ENCODE assay signal across 24 cellular contexts in genomic region chr2:101486258-101486701, GRCh38. TPM values are rescaled to one million over a fixed set of nuclear protein-coding genes. Genes with fewer than 3 reads are reported as not detected.
A peak's percentile ranks its signal among the peaks of the same experiment; 100 is the strongest.
DNase-seq lines count a peak whose midpoint lies in the region; ATAC-seq, FAIRE-seq and TF ChIP-seq lines count a peak whose summit lies in the region.
"Had no signal": no experiment of that assay in that cellular context is flagged by ENCODE, and none has a peak within 500 bp of the region (broad histone marks: within the 10 kb centered on the region; RNA-seq: fewer than 3 reads in every experiment).

No MANE protein-coding gene starts in this region.

- POLR2A ChIA-PET in HepG2 (lab: Yijun Ruan, JAX) = no interaction called here
- POLR2A ChIA-PET in T-cell (lab: Charles Lee) = interaction anchor here in 1 of 2 donors (0.6 kb wide), 1 partner anchor 170 kb away, joined by 3 read pairs; no protein-coding TSS in a partner anchor
- POLR2A ChIA-PET in H1 (lab: Charles Lee; ENCODE audit: partially characterized antibody) = no interaction called here

- no peak overlapping the region for H3K23ac ChIP-seq in H1 (ENCODE audit: insufficient read length)

- no peak overlapping the region for H2BK20ac ChIP-seq in H1 (ENCODE audit: low read length)

- H3K79me1 ChIP-seq in H1 (ENCODE audit: low read depth, low read length) = no peaks in the 10 kb centered on the region

- H4K91ac ChIP-seq in H1 (replicated peaks; ENCODE audit: insufficient read length, low read length) = no peak overlapping the region

- H3K27me3 ChIP-seq in liver (ENCODE audit: control insufficient read depth in 4 of 4, insufficient read depth in 4 of 4, low read length in 3 of 4) (no peaks in the 10 kb centered on the region), HepG2 (ENCODE audit: control insufficient read depth in 1 of 2, insufficient read depth in 2 of 2, low read length in 2 of 2) (peaks cover 2 to 28% of the 10 kb centered on the region in 2 experiments; a peak in 4 of 5 replicates), H1 (replicated peaks in 1 of 4; ENCODE audit: control insufficient read depth in 3 of 4, extremely low read depth in 1 of 4, insufficient read depth in 3 of 4, low read length in 3 of 4) (no peaks in the 10 kb centered on the region)
- H3K27me3 ChIP-seq: ascending aorta, esophagus muscularis mucosa, neutrophil, transverse colon had no signal

- TF ChIP-seq RAD21 in liver (IDR thresholded peaks at IDR 0.05) = no peak
- no peak for TF ChIP-seq RAD21 in HepG2 (CRISPR knock-in tag; IDR thresholded peaks at IDR 0.05)
- TF ChIP-seq RAD21 in H1 (IDR thresholded peaks at IDR 0.05 in 1 of 2, conservative IDR thresholded peaks at IDR 0.05 in 1 of 2; ENCODE audit: low read depth in 2 of 2, low read length in 2 of 2) = no peak

- no peaks in the 10 kb centered on the region for H3K36me3 ChIP-seq in liver (ENCODE audit: control insufficient read depth in 4 of 4, insufficient read depth in 3 of 4, low read depth in 1 of 4, low read length in 3 of 4)
- no peaks in the 10 kb centered on the region for H3K36me3 ChIP-seq in HepG2 (replicated peaks in 1 of 2; ENCODE audit: control insufficient read depth in 1 of 2, insufficient read depth in 2 of 2, low read length in 2 of 2)
- H3K36me3 ChIP-seq in H1 (ENCODE audit: control insufficient read depth in 2 of 4, insufficient read depth in 4 of 4, low read length in 3 of 4) = no peaks in the 10 kb centered on the region
- H3K36me3 ChIP-seq: ascending aorta, esophagus muscularis mucosa, neutrophil, transverse colon had no signal

- H3K9me3 Mint-ChIP-seq in T-cell (peaks cover 0 to 7% (median 0%) of the 10 kb centered on the region in 3 donors), type B pancreatic cell (no peaks in the 10 kb centered on the region)
- H3K9me3 Mint-ChIP-seq: central memory CD8-positive, alpha-beta T cell had no signal

- H3K79me2 ChIP-seq in HepG2 (ENCODE audit: insufficient read depth, low read length) (no peaks in the 10 kb centered on the region), H1 (ENCODE audit: control insufficient read depth in 1 of 2, insufficient read depth in 2 of 2, low read length in 2 of 2) (no peaks in the 10 kb centered on the region)

- no peak overlapping the region for H3K56ac ChIP-seq in H1 (replicated peaks; ENCODE audit: insufficient read length, low read depth, low read length)

- no peak overlapping the region for H4K5ac ChIP-seq in H1 (ENCODE audit: insufficient read length, low read depth, low read length)

- 83% methylated on average over 4 of the region's 4 CpGs for WGBS in liver
- WGBS in HepG2 (ENCODE audit: low lambda C conversion rate) = 33% methylated on average over 4 of the region's 4 CpGs
- 84% methylated on average over 4 of the region's 4 CpGs; no CpG with 5 or more reads in 1 of the 2 experiments for WGBS in H1 (ENCODE audit: extremely low coverage in 1 of 2, insufficient coverage in 1 of 2, insufficient read length in 1 of 2, insufficient replicate concordance in 2 of 2, low coverage in 1 of 2, low lambda C conversion rate in 2 of 2, missing lambda C conversion rate in 1 of 2), 2 experiments

- in situ Hi-C loops in HepG2 (cut with HindIII; ENCODE audit: extremely low pct_ligation_motif_present, low pct_unique_long_range_greater_than_20kb) = no loop called here

- H3K4me3 Mint-ChIP-seq in T-cell = peak overlapping the region; percentile 13 to 41 (median 17)
- H3K4me3 Mint-ChIP-seq in type B pancreatic cell = no peak overlapping the region
- H3K4me3 Mint-ChIP-seq: central memory CD8-positive, alpha-beta T cell had no signal

- H3K27ac ChIP-seq in liver (ENCODE audit: low read depth in 1 of 2, low read length in 2 of 2) (peak overlapping the region in 1 of 2 donors; percentile 5), HepG2 (ENCODE audit: extremely low read length, insufficient read depth, low read length) (no peak overlapping the region), H1 (ENCODE audit: low read depth, low read length) (no peak overlapping the region)
- H3K27ac ChIP-seq: ascending aorta, esophagus muscularis mucosa, neutrophil, transverse colon had no signal

- H2AK5ac ChIP-seq in H1 (ENCODE audit: low read depth, low read length) = no peak overlapping the region

- H2BK5ac ChIP-seq in H1 (ENCODE audit: low read depth, low read length) = no peak overlapping the region

- H3K27me3 Mint-ChIP-seq in T-cell (no peaks in the 10 kb centered on the region), type B pancreatic cell (peaks cover 4% of the 10 kb centered on the region)

- H3K4me2 ChIP-seq in HepG2 (ENCODE audit: low read depth, low read length) (no peak overlapping the region), H1 (ENCODE audit: insufficient read depth in 1 of 2, low read depth in 2 of 2, low read length in 2 of 2) (no peak overlapping the region)

- H2BK15ac ChIP-seq in H1 (ENCODE audit: low read length) = 0 out of 2 replicates have a peak overlapping the region, but pooled peaks have one; percentile 97

- H2BK120ac ChIP-seq in H1 (replicated peaks; ENCODE audit: low read depth, low read length) = no peak overlapping the region

- no peak for TF ChIP-seq POLR2A in HepG2 (IDR thresholded peaks at IDR 0.05; ENCODE audit: insufficient read depth in 1 of 2, low read depth in 2 of 2, low read length in 2 of 2)
- TF ChIP-seq POLR2A in H1 (IDR thresholded peaks at IDR 0.05; ENCODE audit: control extremely low read depth in 1 of 2, low read depth in 2 of 2, low read length in 2 of 2) = no peak

- FAIRE-seq in HepG2 (lab: Jason Lieb, UNC) = no peak
- FAIRE-seq in H1 (lab: Jason Lieb, UNC) = no peak
- FAIRE-seq: D721Med, G401.6, TTC549 had no signal

- H2AFZ ChIP-seq in HepG2 (ENCODE audit: low read length) (no peak overlapping the region), H1 (ENCODE audit: low read length) (no peak overlapping the region)

- no peak overlapping the region for H3K4ac ChIP-seq in H1 (replicated peaks; ENCODE audit: insufficient read length, low read depth, low read length)

- H3K4me3 ChIP-seq in liver (ENCODE audit: low read depth in 1 of 3, low read length in 3 of 3) (no peak overlapping the region), HepG2 (replicated peaks in 1 of 3; ENCODE audit: insufficient read depth in 1 of 3, low read depth in 2 of 3, low read length in 3 of 3) (no peak overlapping the region), H1 (ENCODE audit: extremely low read depth in 1 of 4, insufficient read depth in 2 of 4, low read depth in 3 of 4, low read length in 4 of 4) (no peak overlapping the region)
- H3K4me3 ChIP-seq: ascending aorta, esophagus muscularis mucosa, transverse colon had no signal

- H4K8ac ChIP-seq in H1 (ENCODE audit: extremely low read depth, insufficient read depth, low read length) = no peak overlapping the region

- H3K9me3 ChIP-seq in liver (ENCODE audit: control insufficient read depth in 4 of 4, low read length in 3 of 4) (no peaks in the 10 kb centered on the region), HepG2 (ENCODE audit: low read length) (no peaks in the 10 kb centered on the region), H1 (ENCODE audit: insufficient read depth in 2 of 2, low read depth in 1 of 2, low read length in 1 of 2) (no peaks in the 10 kb centered on the region)
- H3K9me3 ChIP-seq: ascending aorta, neutrophil, transverse colon had no signal

- ATAC-seq in HepG2 = no peak
- ATAC-seq in T-cell (replicated peaks in 1 of 4) = peak in 3 of 4 experiments; percentile 32 to 73 (median 41)
- peak; percentile 43 for ATAC-seq in stimulated activated naive CD8-positive, alpha-beta T cell treated with anti-CD3 and anti-CD28 coated beads, Interleukin-15, Interleukin-2, amounts not matched to agents 100 U/mL and 50 U/mL, for 24 hours

- H3K14ac ChIP-seq in H1 (ENCODE audit: insufficient read length) = no peak overlapping the region

- peaks cover 16 to 22% (median 17%) of the 10 kb centered on the region in 3 donors for H3K4me1 Mint-ChIP-seq in T-cell
- H3K4me1 Mint-ChIP-seq in type B pancreatic cell (ENCODE audit: unreplicated experiment) = no peaks in the 10 kb centered on the region

- BruUV-seq in HepG2 (replicated peaks; lab: Mats Ljungman, UMichigan) = no TSS peak

- H4K20me1 ChIP-seq in HepG2 (ENCODE audit: insufficient read depth, low read length) (no peaks in the 10 kb centered on the region), H1 (replicated peaks in 1 of 2; ENCODE audit: control insufficient read depth in 1 of 2, insufficient read depth in 2 of 2, low read length in 2 of 2) (no peaks in the 10 kb centered on the region)

- H3K23me2 ChIP-seq in H1 (ENCODE audit: low read depth, low read length) = no peaks in the 10 kb centered on the region

- peaks cover 6% of the 10 kb centered on the region for H3K36me3 Mint-ChIP-seq in T-cell
- H3K36me3 Mint-ChIP-seq in type B pancreatic cell = no peaks in the 10 kb centered on the region

- 0 out of 2 replicates have a peak overlapping the region, but pooled peaks have one; percentile 50 for H2BK12ac ChIP-seq in H1 (ENCODE audit: low read depth, low read length)

- no peak overlapping the region for H3K18ac ChIP-seq in H1 (ENCODE audit: extremely low read depth, low read length)

- H3K9ac ChIP-seq in liver (ENCODE audit: low read depth in 1 of 2, low read length in 2 of 2) (no peak overlapping the region), HepG2 (ENCODE audit: insufficient read depth, low read depth, low read length) (no peak overlapping the region), H1 (replicated peaks in 1 of 4; ENCODE audit: extremely low read depth in 1 of 4, low read depth in 3 of 4, low read length in 3 of 4) (no peak overlapping the region)

- DNase-seq in HepG2 (ENCODE audit: low spot score) = no peak
- DNase-seq in T-cell = peak in 1 of 34 experiments; percentile 21
- DNase-seq in H1 (ENCODE audit: low read depth in 1 of 2, low spot score in 2 of 2) = no peak
- peak; percentile 9 for DNase-seq in stimulated activated naive CD8-positive, alpha-beta T cell treated with anti-CD3 and anti-CD28 coated beads, Interleukin-15, Interleukin-2, amounts not matched to agents 100 U/mL and 50 U/mL, for 24 hours
- DNase-seq in NCI-H226 = no peak
- no peak for DNase-seq in type B pancreatic cell (ENCODE audit: extremely low spot score, unreplicated experiment)
- DNase-seq: activated CD8-positive, alpha-beta memory T cell treated with anti-CD3 and anti-CD28 coated beads for 24 hours; activated effector memory CD4-positive, alpha-beta T cell treated with Interleukin-2 at 50 U/mL for 16 hours; AML-193; NCI-H1417; NCI-H2171 treated with DMSO at 0.1 percent for 48 hours; NCI-H69; retina; SW 1271; transverse colon had no signal

- TF ChIP-seq CTCF in liver (IDR thresholded peaks at IDR 0.05; ENCODE audit: low read depth, low read length, missing input control) = no peak
- no peak for TF ChIP-seq CTCF in HepG2 (CRISPR knock-in tag; IDR thresholded peaks at IDR 0.05)
- TF ChIP-seq CTCF in H1 (IDR thresholded peaks at IDR 0.05; ENCODE audit: control extremely low read depth in 1 of 3, insufficient read depth in 1 of 3, low read depth in 1 of 3, low read length in 3 of 3) = no peak
- TF ChIP-seq CTCF in type B pancreatic cell (conservative IDR thresholded peaks at IDR 0.05) = no peak

- CTCF ChIA-PET in HepG2 (lab: Yijun Ruan, JAX; ENCODE audit: low intra/inter-chr PET ratio, low total read pairs) (no interaction called here), T-cell (lab: Charles Lee) (interaction anchor here in 1 of 2 donors (0.6 kb wide), 1 partner anchor 168 kb away, joined by 3 read pairs; no protein-coding TSS in a partner anchor), H1 (lab: Charles Lee; ENCODE audit: partially characterized antibody) (no interaction called here)

- H3K27ac Mint-ChIP-seq in T-cell (peak overlapping the region; percentile 80 to 82), type B pancreatic cell (no peak overlapping the region)

- TF ChIP-seq EP300 in HepG2 (IDR thresholded peaks at IDR 0.05; ENCODE audit: low read depth in 2 of 2, low read length in 2 of 2) = no peak
- no peak for TF ChIP-seq EP300 in HepG2 (CRISPR knock-in tag; IDR thresholded peaks at IDR 0.05; ENCODE audit: borderline replicate concordance)
- no peak for TF ChIP-seq EP300 in H1 (IDR thresholded peaks at IDR 0.05; ENCODE audit: borderline replicate concordance in 1 of 2, low read depth in 2 of 2, low read length in 2 of 2)

- intact Hi-C loops in HepG2 (cut with micrococcal nuclease; ENCODE audit: unreplicated experiment) = loop anchor here (10.0 kb wide), 1 partner anchor 461 kb away; no protein-coding TSS in a partner anchor

- H3K4me1 ChIP-seq in liver (ENCODE audit: control insufficient read depth in 4 of 4, insufficient read depth in 4 of 4, low read length in 3 of 4) (peaks cover 0 to 4% (median 0%) of the 10 kb centered on the region in 4 donors), HepG2 (ENCODE audit: insufficient read depth, low read length) (peaks cover 10% of the 10 kb centered on the region), H1 (replicated peaks in 1 of 4; ENCODE audit: control insufficient read depth in 3 of 4, insufficient read depth in 4 of 4, low read length in 3 of 4) (no peaks in the 10 kb centered on the region)
- H3K4me1 ChIP-seq: ascending aorta, esophagus muscularis mucosa, transverse colon had no signal

RNA-seq across cellular contexts. Expression of gene RFX8, which starts 11.4 kb away (rescaled TPM):
- total RNA-seq in liver = under 1 TPM; 0.08 to 0.09 TPM
- polyA plus RNA-seq in liver = under 1 TPM in 1 of 2 donors, not detected in 1; 0.09 TPM
- total RNA-seq in HepG2 (2016; rRNA removed; fragmentation: Illumina TruSeq; extraction: Trizol) = not detected in 2 replicates
- not detected in 2 replicates for total RNA-seq in HepG2 (2016; cell fraction: cytosol; rRNA removed; fragmentation: Illumina TruSeq; extraction: Trizol; ENCODE audit: low read depth)
- not detected in 2 replicates for total RNA-seq in HepG2 (2016; cell fraction: insoluble cytoplasmic fraction; rRNA removed; fragmentation: Illumina TruSeq; extraction: Trizol)
- total RNA-seq in HepG2 (2016; cell fraction: membrane; rRNA removed; fragmentation: Illumina TruSeq; extraction: Trizol) = not detected in 2 replicates
- not detected in 2 replicates for total RNA-seq in HepG2 (2016; cell fraction: nucleus; rRNA removed; fragmentation: Illumina TruSeq; extraction: Trizol)
- not detected in 2 replicates for polyA plus RNA-seq in HepG2 (2011; rRNA removed)
- not detected in 2 replicates for polyA plus RNA-seq in HepG2 (2011; cell fraction: cytosol; rRNA removed)
- polyA plus RNA-seq in HepG2 (2011; cell fraction: nucleus; rRNA removed) = not detected in 2 replicates
- not detected in 2 replicates for polyA plus RNA-seq in HepG2 (2012)
- polyA plus RNA-seq in HepG2 (2016; cell fraction: cytosol; fragmentation: Illumina TruSeq; extraction: Trizol; ENCODE audit: low read depth) = not detected in 2 replicates
- not detected in 2 replicates for polyA plus RNA-seq in HepG2 (2016; cell fraction: insoluble cytoplasmic fraction; fragmentation: Illumina TruSeq; extraction: Trizol; ENCODE audit: low read depth)
- not detected in 2 replicates for polyA plus RNA-seq in HepG2 (2016; cell fraction: membrane; fragmentation: Illumina TruSeq; extraction: Trizol; ENCODE audit: low read depth)
- polyA plus RNA-seq in HepG2 (2016; cell fraction: nucleus; fragmentation: Illumina TruSeq; extraction: Trizol; ENCODE audit: insufficient read depth, low read depth) = not detected in 2 replicates
- not detected in 2 replicates for polyA minus RNA-seq in HepG2 (2011; rRNA and poly(A)+ RNA removed; ENCODE audit: low replicate concordance)
- not detected in 2 replicates for polyA minus RNA-seq in HepG2 (2011; cell fraction: cytosol; rRNA and poly(A)+ RNA removed)
- polyA minus RNA-seq in HepG2 (2011; cell fraction: nucleus; rRNA and poly(A)+ RNA removed) = not detected in 2 replicates
- total RNA-seq in T-cell = 1 to 10 TPM in 1 of 5 donors, under 1 TPM in 4; 0.23 to 1.0 (median 0.59) TPM
- 0.60 and 1.3 TPM in 2 replicates for total RNA-seq in H1 (2021; fragmentation: NEBNext Ultra II Directional; extraction: Animal tissue kit (Norgen Biotek cat#: 25700))
- polyA plus RNA-seq in H1 (2011; rRNA removed) = 0.57 and 0.97 TPM in 2 replicates
- 1.2 TPM for polyA plus RNA-seq in H1 (2011; cell fraction: cytosol; rRNA removed)
- 1.3 TPM for polyA plus RNA-seq in H1 (2011; cell fraction: nucleus; rRNA removed)
- 0.54 to 1.4 TPM (median 0.94 TPM) in 4 replicates for polyA plus RNA-seq in H1 (2012, experiment 1 of 2)
- not detected for polyA plus RNA-seq in H1 (2012, experiment 2 of 2)
- polyA plus RNA-seq in H1 (2013, experiment 1 of 2) = 0.41 TPM
- 0.22 TPM for polyA plus RNA-seq in H1 (2013, experiment 2 of 2)
- polyA minus RNA-seq in H1 (2011; rRNA and poly(A)+ RNA removed) = 0.28 and 0.34 TPM in 2 replicates
- not detected for polyA minus RNA-seq in H1 (2011; cell fraction: cytosol; rRNA and poly(A)+ RNA removed)
- polyA minus RNA-seq in H1 (2011; cell fraction: nucleus; rRNA and poly(A)+ RNA removed) = 1.6 TPM
- total RNA-seq in type B pancreatic cell (ENCODE audit: low replicate concordance) = 1.1 TPM in 1 of 2 replicates, not detected in the other
- total RNA-seq: ascending aorta, H4, transverse colon had no signal
